In genomic region chr10:43965033-43965917, GRCh38 we compare ENCODE assay signal across 10 cellular contexts.
A peak's percentile ranks its signal among the peaks of the same experiment; 100 is the strongest.
DNase-seq lines count a peak whose midpoint lies in the region; ATAC-seq, FAIRE-seq and TF ChIP-seq lines count a peak whose summit lies in the region.
"Had no signal": no experiment of that assay in that cellular context is flagged by ENCODE, and none has a peak within 500 bp of the region (broad histone marks: within the 10 kb centered on the region; RNA-seq: fewer than 3 reads in every experiment).

No MANE protein-coding gene starts in this region.

- POLR2A ChIA-PET in HepG2 (lab: Yijun Ruan, JAX) = no interaction called here

- no peak overlapping the region for H2AFZ ChIP-seq in HepG2 (ENCODE audit: low read length)

- WGBS in right lobe of liver (ENCODE audit: insufficient coverage, low coverage, low lambda C conversion rate, missing lambda C conversion rate) = 46% methylated on average over 14 of the region's 14 CpGs
- 60% methylated on average over 14 of the region's 14 CpGs for WGBS in HepG2 (ENCODE audit: low lambda C conversion rate)

- TF ChIP-seq RAD21 in HepG2 (CRISPR knock-in tag; IDR thresholded peaks at IDR 0.05) = no peak

- intact Hi-C loops in right lobe of liver (cut with DNase I) = no loop called here
- intact Hi-C loops in HepG2 (cut with micrococcal nuclease; ENCODE audit: unreplicated experiment) = no loop called here

- H3K27ac ChIP-seq in right lobe of liver = no peak overlapping the region
- no peak overlapping the region for H3K27ac ChIP-seq in HepG2 (ENCODE audit: extremely low read length, insufficient read depth, low read length)

- H3K9me3 ChIP-seq in right lobe of liver = no peaks in the 10 kb centered on the region
- no peaks in the 10 kb centered on the region for H3K9me3 ChIP-seq in HepG2 (ENCODE audit: low read length)
- H3K9me3 ChIP-seq in adipocyte (ENCODE audit: control insufficient read depth, low read length) = no peaks in the 10 kb centered on the region

- H3K9ac ChIP-seq in HepG2 (ENCODE audit: insufficient read depth, low read depth, low read length) (no peak overlapping the region), adipocyte (ENCODE audit: low read length) (no peak overlapping the region)

- DNase-seq in right lobe of liver (no peak), HepG2 (ENCODE audit: low spot score) (no peak), adipocyte (ENCODE audit: low read depth) (peak; percentile 25), left kidney (ENCODE audit: low read depth, low spot score) (peak; percentile 77), superior temporal gyrus (ENCODE audit: extremely low spot score) (no peak), NCI-H1436 (lab: John Stamatoyannopoulos, UW) (no peak), foreskin melanocyte (no peak)
- DNase-seq in stimulated activated CD4-positive, alpha-beta T cell treated with anti-CD3 and anti-CD28 coated beads, Interleukin-2, amount 100 ng/mL, for 48 hours = no peak
- DNase-seq: activated CD4-positive, alpha-beta T cell treated with anti-CD3 and anti-CD28 coated beads, Interleukin-2, amount 50 U/mL, for 1 hour had no signal

- ATAC-seq in right lobe of liver (peak in 3 of 4 donors; percentile 41 to 66 (median 55)), HepG2 (no peak)

- H3K27me3 ChIP-seq in right lobe of liver (no peaks in the 10 kb centered on the region), HepG2 (ENCODE audit: control insufficient read depth in 1 of 2, insufficient read depth in 2 of 2, low read length in 2 of 2) (peaks cover 2 to 23% of the 10 kb centered on the region in 2 experiments; a peak in 4 of 5 replicates), adipocyte (replicated peaks; ENCODE audit: control insufficient read depth, insufficient read depth, low read length) (peaks cover 27% of the 10 kb centered on the region)

- TF ChIP-seq CTCF in right lobe of liver (IDR thresholded peaks at IDR 0.05) (no peak), HepG2 (CRISPR knock-in tag; IDR thresholded peaks at IDR 0.05) (no peak)

- no peak overlapping the region for H3K4me2 ChIP-seq in HepG2 (ENCODE audit: low read depth, low read length)

- H3K4me1 ChIP-seq in right lobe of liver = no peaks in the 10 kb centered on the region
- H3K4me1 ChIP-seq in HepG2 (ENCODE audit: insufficient read depth, low read length) = no peaks in the 10 kb centered on the region
- H3K4me1 ChIP-seq in adipocyte (ENCODE audit: control insufficient read depth, insufficient read depth, low read length) = peaks cover 10% of the 10 kb centered on the region

- CTCF ChIA-PET in HepG2 (lab: Yijun Ruan, JAX; ENCODE audit: low intra/inter-chr PET ratio, low total read pairs) = no interaction called here

- TF ChIP-seq EP300 in HepG2 (IDR thresholded peaks at IDR 0.05; ENCODE audit: low read depth in 2 of 2, low read length in 2 of 2) = no peak
- TF ChIP-seq EP300 in HepG2 (CRISPR knock-in tag; IDR thresholded peaks at IDR 0.05; ENCODE audit: borderline replicate concordance) = no peak

- no peaks in the 10 kb centered on the region for H4K20me1 ChIP-seq in HepG2 (ENCODE audit: insufficient read depth, low read length)

- no peak overlapping the region for H3K4me3 ChIP-seq in right lobe of liver
- H3K4me3 ChIP-seq in HepG2 (replicated peaks in 1 of 3; ENCODE audit: insufficient read depth in 1 of 3, low read depth in 2 of 3, low read length in 3 of 3) = no peak overlapping the region
- no peak overlapping the region for H3K4me3 ChIP-seq in adipocyte (ENCODE audit: low read length)

- H3K36me3 ChIP-seq in right lobe of liver = no peaks in the 10 kb centered on the region
- H3K36me3 ChIP-seq in HepG2 (replicated peaks in 1 of 2; ENCODE audit: control insufficient read depth in 1 of 2, insufficient read depth in 2 of 2, low read length in 2 of 2) = no peaks in the 10 kb centered on the region
- H3K36me3 ChIP-seq in adipocyte (ENCODE audit: control insufficient read depth, insufficient read depth, low read length, severe bottlenecking) = no peaks in the 10 kb centered on the region

- no peak for FAIRE-seq in HepG2 (lab: Jason Lieb, UNC)
- FAIRE-seq: colon had no signal

- H3K79me2 ChIP-seq in HepG2 (ENCODE audit: insufficient read depth, low read length) = no peaks in the 10 kb centered on the region

- no peak for TF ChIP-seq POLR2A in right lobe of liver (IDR thresholded peaks at IDR 0.05)
- no peak for TF ChIP-seq POLR2A in HepG2 (IDR thresholded peaks at IDR 0.05; ENCODE audit: insufficient read depth in 1 of 2, low read depth in 2 of 2, low read length in 2 of 2)

- no TSS peak for BruUV-seq in HepG2 (replicated peaks; lab: Mats Ljungman, UMichigan)

- in situ Hi-C loops in HepG2 (cut with HindIII; ENCODE audit: extremely low pct_ligation_motif_present, low pct_unique_long_range_greater_than_20kb) = no loop called here

TF ChIP-seq in HepG2, 621 proteins besides CTCF, POLR2A, EP300 and RAD21:
- no peak for TF ChIP-seq NAIF1 (CRISPR knock-in tag; IDR thresholded peaks at IDR 0.05; ENCODE audit: borderline replicate concordance)
- no peak for TF ChIP-seq ISX (CRISPR knock-in tag; conservative IDR thresholded peaks at IDR 0.05)
- TF ChIP-seq RBM39 (IDR thresholded peaks at IDR 0.05; ENCODE audit: low read depth, low read length, poor library complexity, severe bottlenecking) = no peak
- no peak for TF ChIP-seq MZF1 (CRISPR knock-in tag; IDR thresholded peaks at IDR 0.05; ENCODE audit: borderline replicate concordance)
- TF ChIP-seq SIN3B (IDR thresholded peaks at IDR 0.05; ENCODE audit: low read length) = no peak
- TF ChIP-seq MXD3 (CRISPR knock-in tag; IDR thresholded peaks at IDR 0.05) = no peak
- no peak for TF ChIP-seq ZNF720 (CRISPR knock-in tag; IDR thresholded peaks at IDR 0.05)
TF ChIP-seq in HepG2: peak in this region for 0.

Comparison
In these comparisons a context has a peak if more than half of its experiments do, and no peak if none do; other contexts are left out.
1. DNase-seq: peak in adipocyte (single experiment) and left kidney (single experiment); none in right lobe of liver (0 of 3), HepG2 (single experiment), superior temporal gyrus (single experiment), stimulated activated CD4-positive, alpha-beta T cell treated with anti-CD3 and anti-CD28 coated beads, Interleukin-2, amount 100 ng/mL, for 48 hours (0 of 2), NCI-H1436 (single experiment) and foreskin melanocyte (single experiment).